Comparison of ENCODE assay signal across 19 cellular contexts in the genomic region with DNA sequence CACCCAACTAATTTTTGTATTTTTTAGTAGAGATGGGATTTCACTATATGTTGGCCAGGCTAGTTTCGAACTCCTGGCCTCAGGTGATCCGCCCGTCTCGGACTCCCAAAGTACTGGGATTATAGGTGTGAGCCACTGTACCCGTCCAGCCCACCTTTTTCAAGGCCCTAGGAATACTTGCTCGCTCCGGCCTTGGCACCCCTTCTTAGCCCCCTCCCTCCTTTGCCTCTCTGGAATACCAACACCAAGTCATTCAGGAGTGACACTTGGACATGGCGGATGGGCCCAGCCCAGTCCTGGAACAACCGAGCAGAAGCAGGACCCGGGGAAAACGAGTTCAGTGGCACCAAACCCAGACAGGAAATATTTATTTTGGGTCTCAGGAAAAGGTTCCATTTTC. TPM values are rescaled to one million over a fixed set of nuclear protein-coding genes. Genes with fewer than 3 reads are reported as not detected.
DNase-seq lines count a peak whose midpoint lies in the region; ATAC-seq and TF ChIP-seq lines count a peak whose summit lies in the region.
"Had no signal": no experiment of that assay in that cellular context is flagged by ENCODE, and none has a peak within 500 bp of the region (broad histone marks: within the 10 kb centered on the region; RNA-seq: fewer than 3 reads in every experiment).

No MANE protein-coding gene starts in this region.

- ATAC-seq in Right ventricle myocardium superior (ENCODE audit: poor library complexity) (no peak), heart right ventricle (no peak)
- ATAC-seq: GM23338 had no signal

- TF ChIP-seq CTCF in heart right ventricle (IDR thresholded peaks at IDR 0.05) = no peak
- TF ChIP-seq CTCF in ascending aorta (IDR thresholded peaks at IDR 0.05) = no peak
- no peak for TF ChIP-seq CTCF in tibial artery (IDR thresholded peaks at IDR 0.05)
- no peak for TF ChIP-seq CTCF in coronary artery (IDR thresholded peaks at IDR 0.05)

- DNase-seq in Right ventricle myocardium superior (peak; percentile 29), heart right ventricle (no peak), ascending aorta (ENCODE audit: low spot score in 2 of 2) (no peak), islet precursor cell (peak; percentile 20), tibial artery (peak in 1 of 2 donors; percentile 58), NCI-H1417 treated with DMSO at 0.1 percent for 48 hours (lab: John Stamatoyannopoulos, UW) (no peak), coronary artery (ENCODE audit: low spot score) (no peak), pons (ENCODE audit: low spot score) (no peak)
- DNase-seq: Calu3, KG1, MM.1S, NCI-H1105 treated with DMSO at 0.1 percent for 48 hours, NCI-H187 treated with DMSO at 0.1 percent for 48 hours, NCI-H446 treated with DMSO at 0.1 percent for 48 hours, NCI-H748 treated with DMSO at 0.1 percent for 48 hours, PC-9, SHP77 had no signal

- H3K27ac ChIP-seq in heart right ventricle = no peak overlapping the region
- peak overlapping the region; percentile 70 to 72 for H3K27ac ChIP-seq in ascending aorta
- peak overlapping the region; percentile 46 to 50 for H3K27ac ChIP-seq in tibial artery
- H3K27ac ChIP-seq in coronary artery = peak overlapping the region in 1 of 2 donors; percentile 31
- H3K27ac ChIP-seq: C4-2B, PC-9 had no signal

- H3K4me3 ChIP-seq in heart right ventricle = no peak overlapping the region
- no peak overlapping the region for H3K4me3 ChIP-seq in ascending aorta
- H3K4me3 ChIP-seq in tibial artery = no peak overlapping the region
- no peak overlapping the region for H3K4me3 ChIP-seq in coronary artery
- H3K4me3 ChIP-seq: GM23338, PC-9 had no signal

- intact Hi-C loops in Right ventricle myocardium superior (cut with DNase I) (no loop called here), heart right ventricle (cut with DNase I) (no loop called here), ascending aorta (cut with DNase I) (no loop called here), tibial artery (cut with DNase I; ENCODE audit: low total_unique reads) (no loop called here)

- H3K27me3 ChIP-seq in heart right ventricle (no peaks in the 10 kb centered on the region), ascending aorta (no peaks in the 10 kb centered on the region), tibial artery (no peaks in the 10 kb centered on the region)

- no peaks in the 10 kb centered on the region for H3K9me3 ChIP-seq in heart right ventricle
- no peaks in the 10 kb centered on the region for H3K9me3 ChIP-seq in ascending aorta
- H3K9me3 ChIP-seq in tibial artery = no peaks in the 10 kb centered on the region

- WGBS in heart right ventricle, 2 donors = 91% methylated on average over 11 of the region's 11 CpGs

- H3K36me3 ChIP-seq in heart right ventricle = peaks cover 0 to 83% (median 24%) of the 10 kb centered on the region in 9 donors
- peaks cover 40 to 60% of the 10 kb centered on the region in 2 donors for H3K36me3 ChIP-seq in ascending aorta
- H3K36me3 ChIP-seq in tibial artery = peaks cover 69 to 88% (median 84%) of the 10 kb centered on the region in 3 donors

- peaks cover 0 to 27% (median 11%) of the 10 kb centered on the region in 9 donors for H3K4me1 ChIP-seq in heart right ventricle
- peaks cover 4 to 7% of the 10 kb centered on the region in 2 donors for H3K4me1 ChIP-seq in ascending aorta
- H3K4me1 ChIP-seq in tibial artery = peaks cover 0 to 62% (median 43%) of the 10 kb centered on the region in 4 donors

RNA-seq across cellular contexts. Expression of gene PLEKHG3, which starts 29.1 kb away (rescaled TPM):
- total RNA-seq in Right ventricle myocardium superior (16.6 TPM), heart right ventricle (10 to 100 TPM; 11.2 to 25.5 (median 16.2) TPM), ascending aorta (134 TPM)
- 1 to 10 TPM; 5.0 to 9.4 TPM for polyA plus RNA-seq in heart right ventricle

Comparison
In these comparisons a context has a peak if more than half of its experiments do, and no peak if none do; other contexts are left out.
1. DNase-seq: peak in Right ventricle myocardium superior (single experiment) and islet precursor cell (single experiment); none in heart right ventricle (0 of 2), ascending aorta (0 of 2), NCI-H1417 treated with DMSO at 0.1 percent for 48 hours (single experiment), coronary artery (single experiment) and pons (single experiment).
2. H3K27ac ChIP-seq: peak in ascending aorta (2 of 2) and tibial artery (2 of 2); none in heart right ventricle (0 of 10).